ENCODE assay signal across 20 cellular contexts in the genomic region with DNA sequence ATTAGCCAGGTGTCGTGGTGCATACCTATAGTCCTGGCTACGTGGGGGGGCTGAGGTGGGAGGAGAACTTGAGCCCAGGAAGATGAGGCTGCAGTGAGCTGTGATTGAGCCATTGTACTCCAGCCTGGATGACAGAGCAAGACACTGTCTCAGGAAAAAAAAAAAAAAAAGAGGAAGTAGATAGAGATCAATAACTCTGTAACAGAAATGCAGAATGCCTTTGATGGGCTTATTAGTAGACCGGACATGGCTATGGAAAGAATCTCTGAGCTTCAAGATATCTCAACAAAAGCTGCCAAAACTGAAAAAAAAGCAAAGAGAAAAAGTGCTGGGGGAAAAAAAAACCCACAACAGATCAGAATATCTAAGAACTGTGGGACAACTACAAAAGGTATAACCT.
"Had no signal": no experiment of that assay in that cellular context is flagged by ENCODE, and none has a peak within 500 bp of the region (broad histone marks: within the 10 kb centered on the region; RNA-seq: fewer than 3 reads in every experiment).

No MANE protein-coding gene starts in this region.

- H3K36me3 ChIP-seq: breast epithelium, uterus had no signal

- H3K4me1 ChIP-seq: adrenal gland, breast epithelium, gastroesophageal sphincter, sigmoid colon, uterus had no signal

- H3K27me3 ChIP-seq: adrenal gland, breast epithelium, esophagus muscularis mucosa, gastroesophageal sphincter, heart right ventricle, sigmoid colon, tibial nerve, uterus had no signal

- H3K27me3 Mint-ChIP-seq: activated T-helper 17 cell treated with anti-CD3 and anti-CD28 coated beads, Interleukin-2, amount 50 U/mL, for 72 hours; stimulated activated memory B cell treated with anti-CD40 and anti-IgM and Interleukin-4, amounts not matched to agents 10 μg/mL and 1 μg/mL and 100 μg/mL, for 72 hours had no signal

- H3K27ac ChIP-seq: adrenal gland, breast epithelium, esophagus muscularis mucosa, gastroesophageal sphincter, heart right ventricle, left ventricle myocardium inferior, sigmoid colon, tibial nerve, uterus had no signal

- ATAC-seq: activated T-helper 17 cell treated with anti-CD3 and anti-CD28 coated beads, Interleukin-2, amount 50 U/mL, for 72 hours; gastroesophageal sphincter; heart right ventricle; stimulated activated memory B cell treated with anti-CD40 and anti-IgM and Interleukin-4, amounts not matched to agents 10 μg/mL and 1 μg/mL and 100 μg/mL, for 72 hours had no signal

- H3K4me3 ChIP-seq: adrenal gland, breast epithelium, esophagus muscularis mucosa, gastroesophageal sphincter, heart right ventricle, left ventricle myocardium inferior, sigmoid colon, tibial nerve, uterus had no signal

- H3K4me3 Mint-ChIP-seq: activated naive CD4-positive, alpha-beta T cell treated with anti-CD3 and anti-CD28 coated beads for 36 hours; activated T-helper 17 cell treated with anti-CD3 and anti-CD28 coated beads, Interleukin-2, amount 50 U/mL, for 72 hours; stimulated activated memory B cell treated with anti-CD40 and anti-IgM and Interleukin-4, amounts not matched to agents 10 μg/mL and 1 μg/mL and 100 μg/mL, for 72 hours had no signal

- DNase-seq: activated naive CD4-positive, alpha-beta T cell treated with anti-CD3 and anti-CD28 coated beads for 36 hours; adrenal gland; cerebellar nuclear complex; effector CD4-positive, alpha-beta T cell; heart right ventricle; kidney glomerular epithelial cell; left ventricle myocardium inferior; mammary epithelial cell; occipital lobe; sigmoid colon; stimulated activated CD4-positive, alpha-beta T cell treated with anti-CD3 and anti-CD28 coated beads, Interleukin-4, amount 100 ng/mL, for 24 hours; SW 1271; uterus had no signal

- H3K27ac Mint-ChIP-seq: activated naive CD4-positive, alpha-beta T cell treated with anti-CD3 and anti-CD28 coated beads for 36 hours; stimulated activated memory B cell treated with anti-CD40 and anti-IgM and Interleukin-4, amounts not matched to agents 10 μg/mL and 1 μg/mL and 100 μg/mL, for 72 hours had no signal

- H3K9me3 ChIP-seq: adrenal gland, breast epithelium, esophagus muscularis mucosa, sigmoid colon had no signal

- FAIRE-seq: astrocyte had no signal

- H3K9me3 Mint-ChIP-seq: activated naive CD4-positive, alpha-beta T cell treated with anti-CD3 and anti-CD28 coated beads for 36 hours; activated T-helper 17 cell treated with anti-CD3 and anti-CD28 coated beads, Interleukin-2, amount 50 U/mL, for 72 hours; stimulated activated memory B cell treated with anti-CD40 and anti-IgM and Interleukin-4, amounts not matched to agents 10 μg/mL and 1 μg/mL and 100 μg/mL, for 72 hours had no signal
